1 cellular context compared by ENCODE assay signal in the genomic region with DNA sequence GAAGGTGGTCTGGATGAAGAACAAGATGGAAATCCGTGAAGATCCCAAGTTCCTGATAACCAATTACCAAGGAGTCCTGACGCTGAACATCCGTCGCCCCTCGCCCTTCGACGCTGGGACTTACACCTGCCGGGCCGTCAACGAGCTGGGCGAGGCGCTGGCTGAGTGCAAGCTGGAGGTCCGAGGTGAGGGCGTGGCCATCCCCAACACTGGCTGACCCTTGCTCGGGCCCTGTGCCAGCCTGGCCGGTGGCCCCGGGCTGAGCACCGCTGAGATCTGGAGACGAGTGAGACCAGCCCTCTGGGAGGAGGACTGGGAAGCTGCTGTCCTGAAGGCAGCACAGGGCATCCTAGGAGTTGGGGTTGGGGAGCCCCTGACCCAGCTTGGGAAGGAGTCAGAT.
TF ChIP-seq lines count a peak whose summit lies in the region.

No MANE protein-coding gene starts in this region.

TF ChIP-seq in HepG2, 621 proteins besides CTCF, POLR2A, EP300 and RAD21:
- TF ChIP-seq CCAR2 (optimal IDR thresholded peaks at IDR 0.05; ENCODE audit: low read depth, low read length) (no peak), ZBTB20 (CRISPR knock-in tag; IDR thresholded peaks at IDR 0.05; ENCODE audit: borderline replicate concordance, low read depth) (no peak), ZNF546 (CRISPR knock-in tag; conservative IDR thresholded peaks at IDR 0.05) (no peak), MAX (IDR thresholded peaks at IDR 0.05) (peak; percentile 17; the same call in 1 of the 2 replicates), BHLHE40 (IDR thresholded peaks at IDR 0.05; ENCODE audit: low read length) (no peak), PHF21A (CRISPR knock-in tag; IDR thresholded peaks at IDR 0.05) (0 out of 2 replicates have a peak, but pooled peaks have one; percentile 12), ZNF326 (CRISPR knock-in tag; IDR thresholded peaks at IDR 0.05; ENCODE audit: borderline replicate concordance) (no peak), ZBTB38 (CRISPR knock-in tag; IDR thresholded peaks at IDR 0.05) (no peak)
